Comparison of ENCODE assay signal across 21 cellular contexts in the genomic region with DNA sequence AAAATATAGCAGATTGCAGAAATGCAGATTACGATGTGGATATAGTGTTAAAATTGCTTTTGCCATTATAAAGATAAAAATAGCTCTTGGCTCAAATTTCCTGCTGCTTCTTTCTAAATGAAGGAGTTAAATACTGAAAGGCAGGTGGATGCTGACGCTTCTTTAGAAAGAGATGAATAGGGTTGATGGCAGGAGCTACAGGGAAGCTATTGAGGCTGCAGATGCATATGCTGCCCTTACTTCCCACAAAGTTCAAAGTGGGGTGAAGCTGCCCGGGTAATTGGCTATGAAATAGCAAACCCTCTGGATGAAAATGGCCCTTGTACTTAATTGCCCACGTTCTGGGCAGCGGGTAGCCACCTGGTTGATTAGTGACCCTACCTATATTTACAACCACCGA.
"Had no signal": no experiment of that assay in that cellular context is flagged by ENCODE, and none has a peak within 500 bp of the region (broad histone marks: within the 10 kb centered on the region; RNA-seq: fewer than 3 reads in every experiment).

No MANE protein-coding gene starts in this region.

- H3K27me3 ChIP-seq: cardiac muscle cell, left lung, neutrophil, pancreas, suprapubic skin, transverse colon, uterus had no signal

- H3K27ac ChIP-seq: cardiac muscle cell, left lung, neutrophil, pancreas, suprapubic skin, transverse colon, uterus had no signal

- H3K36me3 Mint-ChIP-seq: activated CD4-positive, alpha-beta memory T cell treated with anti-CD3 and anti-CD28 coated beads for 36 hours; activated naive CD8-positive, alpha-beta T cell treated with anti-CD3 and anti-CD28 coated beads for 36 hours; mesothelial cell of epicardium; natural killer cell treated with Interleukin-12 subunit alpha and Interleukin-12 subunit beta and Interleukin-15 and Interleukin-18, amount 100 ng/mL, for 72 hours had no signal

- ATAC-seq: activated CD4-positive, alpha-beta T cell treated with anti-CD3 and anti-CD28 coated beads for 36 hours; left lung; natural killer cell treated with Interleukin-12 subunit alpha and Interleukin-12 subunit beta and Interleukin-15 and Interleukin-18, amount 100 ng/mL, for 72 hours; pancreas; sciatic nerve; stimulated activated naive CD8-positive, alpha-beta T cell treated with anti-CD3 and anti-CD28 coated beads, Interleukin-15, amount 100 ng/mL, for 72 hours had no signal

- H3K36me3 ChIP-seq: cardiac muscle cell, left lung, neutrophil, pancreas, suprapubic skin, transverse colon, uterus had no signal

- DNase-seq: activated CD4-positive, alpha-beta memory T cell treated with anti-CD3 and anti-CD28 coated beads for 36 hours; activated CD4-positive, alpha-beta T cell treated with anti-CD3 and anti-CD28 coated beads for 36 hours; activated naive CD8-positive, alpha-beta T cell treated with anti-CD3 and anti-CD28 coated beads for 36 hours; activated T-cell treated with anti-CD3 and anti-CD28 coated beads for 4 hours; amygdala; foreskin fibroblast; hippocampal formation; left lung; pancreas; stimulated activated CD4-positive, alpha-beta T cell treated with anti-CD3 and anti-CD28 coated beads, Interleukin-4, amount 100 ng/mL, for 1 hour; stimulated activated naive CD8-positive, alpha-beta T cell treated with anti-CD3 and anti-CD28 coated beads, Interleukin-15, amount 100 ng/mL, for 72 hours; transverse colon; uterus had no signal

- H3K4me2 ChIP-seq: smooth muscle cell had no signal

- H3K27ac Mint-ChIP-seq: activated CD4-positive, alpha-beta memory T cell treated with anti-CD3 and anti-CD28 coated beads for 36 hours; activated CD4-positive, alpha-beta T cell treated with anti-CD3 and anti-CD28 coated beads for 36 hours; activated naive CD8-positive, alpha-beta T cell treated with anti-CD3 and anti-CD28 coated beads for 36 hours; activated T-helper 1 cell treated with anti-CD3 and anti-CD28 coated beads, Interleukin-12 subunit alpha, Interleukin-12 subunit beta, Interleukin-2, Interleukin-4 antibody, amounts not matched to agents 30 ng/mL and 10 ng/mL and 1 ng/mL, durations not matched to agents 14 hours and 24 hours and 36 hours; mesothelial cell of epicardium; natural killer cell treated with Interleukin-12 subunit alpha and Interleukin-12 subunit beta and Interleukin-15 and Interleukin-18, amount 100 ng/mL, for 72 hours; stimulated activated naive CD8-positive, alpha-beta T cell treated with anti-CD3 and anti-CD28 coated beads, Interleukin-15, amount 100 ng/mL, for 72 hours had no signal

- H3K27me3 Mint-ChIP-seq: activated CD4-positive, alpha-beta memory T cell treated with anti-CD3 and anti-CD28 coated beads for 36 hours; activated CD4-positive, alpha-beta T cell treated with anti-CD3 and anti-CD28 coated beads for 36 hours; activated naive CD8-positive, alpha-beta T cell treated with anti-CD3 and anti-CD28 coated beads for 36 hours; stimulated activated naive CD8-positive, alpha-beta T cell treated with anti-CD3 and anti-CD28 coated beads, Interleukin-15, amount 100 ng/mL, for 72 hours had no signal

- H3K9me3 ChIP-seq: left lung, neutrophil, pancreas, suprapubic skin, transverse colon, uterus had no signal

- H3K4me1 Mint-ChIP-seq: activated CD4-positive, alpha-beta T cell treated with anti-CD3 and anti-CD28 coated beads for 36 hours; activated naive CD8-positive, alpha-beta T cell treated with anti-CD3 and anti-CD28 coated beads for 36 hours; mesothelial cell of epicardium; stimulated activated naive CD8-positive, alpha-beta T cell treated with anti-CD3 and anti-CD28 coated beads, Interleukin-15, amount 100 ng/mL, for 72 hours had no signal

- FAIRE-seq: pancreas had no signal

- H3K4me1 ChIP-seq: left lung, pancreas, suprapubic skin, transverse colon, uterus had no signal

- H3K9me3 Mint-ChIP-seq: activated naive CD8-positive, alpha-beta T cell treated with anti-CD3 and anti-CD28 coated beads for 36 hours; activated T-helper 1 cell treated with anti-CD3 and anti-CD28 coated beads, Interleukin-12 subunit alpha, Interleukin-12 subunit beta, Interleukin-2, Interleukin-4 antibody, amounts not matched to agents 30 ng/mL and 10 ng/mL and 1 ng/mL, durations not matched to agents 14 hours and 24 hours and 36 hours; natural killer cell treated with Interleukin-12 subunit alpha and Interleukin-12 subunit beta and Interleukin-15 and Interleukin-18, amount 100 ng/mL, for 72 hours; stimulated activated naive CD8-positive, alpha-beta T cell treated with anti-CD3 and anti-CD28 coated beads, Interleukin-15, amount 100 ng/mL, for 72 hours had no signal

- H3K4me3 ChIP-seq: cardiac muscle cell, left lung, pancreas, smooth muscle cell, suprapubic skin, transverse colon, uterus had no signal

- H3K4me3 Mint-ChIP-seq: activated CD4-positive, alpha-beta memory T cell treated with anti-CD3 and anti-CD28 coated beads for 36 hours; activated CD4-positive, alpha-beta T cell treated with anti-CD3 and anti-CD28 coated beads for 36 hours; activated naive CD8-positive, alpha-beta T cell treated with anti-CD3 and anti-CD28 coated beads for 36 hours; activated T-helper 1 cell treated with anti-CD3 and anti-CD28 coated beads, Interleukin-12 subunit alpha, Interleukin-12 subunit beta, Interleukin-2, Interleukin-4 antibody, amounts not matched to agents 30 ng/mL and 10 ng/mL and 1 ng/mL, durations not matched to agents 14 hours and 24 hours and 36 hours; mesothelial cell of epicardium; natural killer cell treated with Interleukin-12 subunit alpha and Interleukin-12 subunit beta and Interleukin-15 and Interleukin-18, amount 100 ng/mL, for 72 hours; stimulated activated naive CD8-positive, alpha-beta T cell treated with anti-CD3 and anti-CD28 coated beads, Interleukin-15, amount 100 ng/mL, for 72 hours had no signal
